ENCODE assay signal across 2 cellular contexts in genomic region chr12:52171950-52172512, GRCh38.
TF ChIP-seq lines count a peak whose summit lies in the region.

No MANE protein-coding gene starts in this region.

TF ChIP-seq in HCT116, 20 proteins besides CTCF, POLR2A, EP300 and RAD21 (continued from another document):
- no peak for TF ChIP-seq REST (IDR thresholded peaks at IDR 0.05; ENCODE audit: low read depth)
- no peak for TF ChIP-seq FOSL1 (IDR thresholded peaks at IDR 0.05; ENCODE audit: low read depth)
- no peak for TF ChIP-seq YY1 (IDR thresholded peaks at IDR 0.05; ENCODE audit: extremely low read depth, insufficient replicate concordance, low read depth, low read length)
- TF ChIP-seq SRF (IDR thresholded peaks at IDR 0.05; ENCODE audit: low read depth) = no peak
- TF ChIP-seq ZNF274 (IDR thresholded peaks at IDR 0.05; ENCODE audit: low read depth, low read length) = no peak

TF ChIP-seq in SK-N-SH treated with all-trans-retinoic acid at 6 μM for 48 hours, 23 proteins besides CTCF, POLR2A, EP300 and RAD21 (continued from another document):
- TF ChIP-seq CSRNP3 (CRISPR knock-in tag; IDR thresholded peaks at IDR 0.05) (no peak), TOX (CRISPR knock-in tag; IDR thresholded peaks at IDR 0.05; ENCODE audit: borderline replicate concordance) (no peak), ZNF565 (CRISPR knock-in tag; conservative IDR thresholded peaks at IDR 0.05; ENCODE audit: low read depth) (no peak), PPARA (CRISPR knock-in tag; IDR thresholded peaks at IDR 0.05; ENCODE audit: borderline replicate concordance) (no peak), ZFP30 (CRISPR knock-in tag; IDR thresholded peaks at IDR 0.05) (no peak), POU6F1 (CRISPR knock-in tag; IDR thresholded peaks at IDR 0.05; ENCODE audit: borderline replicate concordance, low read depth) (no peak), ZC3H10 (CRISPR knock-in tag; IDR thresholded peaks at IDR 0.05) (no peak), TSHZ2 (CRISPR knock-in tag; IDR thresholded peaks at IDR 0.05) (no peak), ZFP3 (CRISPR knock-in tag; IDR thresholded peaks at IDR 0.05) (no peak), CREB5 (CRISPR knock-in tag; IDR thresholded peaks at IDR 0.05; ENCODE audit: low read depth) (no peak)
